In the genomic region with DNA sequence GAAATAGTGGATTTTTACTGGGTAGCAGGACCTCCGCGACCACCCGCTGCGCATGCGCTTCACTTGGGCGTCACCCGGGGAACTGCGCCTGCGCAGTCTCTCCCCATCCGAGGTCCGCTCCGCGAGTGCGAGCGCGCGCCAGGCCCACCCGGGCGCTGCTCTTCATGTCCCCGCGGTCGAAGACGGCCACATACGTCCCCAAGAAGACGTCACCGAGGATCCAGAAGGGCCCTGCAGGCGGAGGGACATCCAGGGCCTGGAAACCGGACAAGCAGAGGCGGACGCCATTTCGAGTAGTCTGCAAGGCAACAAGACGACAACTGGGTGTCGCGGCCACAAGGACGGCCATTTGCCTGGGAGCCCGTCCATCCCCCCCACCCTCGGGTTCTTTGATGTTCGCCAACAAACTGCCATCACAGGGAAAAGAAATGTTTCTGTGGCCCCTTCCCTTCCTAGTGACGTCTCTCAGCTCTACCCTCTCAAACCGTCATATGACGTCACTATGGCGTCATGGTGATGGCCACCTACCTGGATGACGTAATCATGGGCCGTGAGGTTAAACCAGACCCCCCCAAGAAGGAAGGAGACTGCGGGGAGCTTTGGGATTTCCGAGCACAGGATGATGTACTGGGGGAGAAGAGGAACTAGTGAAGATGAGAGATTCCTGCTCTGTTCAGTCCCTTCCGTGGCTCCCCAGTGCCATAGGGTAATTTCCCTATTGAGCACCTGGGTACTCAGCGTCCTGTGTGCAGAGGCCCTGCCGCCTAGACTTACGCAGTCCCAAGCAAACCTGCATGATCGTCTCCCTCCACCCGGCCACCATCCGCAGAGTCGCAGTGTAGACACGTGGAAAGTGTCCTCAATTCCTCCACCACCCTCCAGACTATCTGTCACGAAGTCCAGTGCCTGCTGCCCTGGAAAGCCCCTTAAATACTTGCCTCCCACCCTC, we compare ENCODE assay signal across 8 cellular contexts. TPM values are rescaled to one million over a fixed set of nuclear protein-coding genes. Genes with fewer than 3 reads are reported as not detected.
A peak's percentile ranks its signal among the peaks of the same experiment; 100 is the strongest.
DNase-seq lines count a peak whose midpoint lies in the region; ATAC-seq and TF ChIP-seq lines count a peak whose summit lies in the region.

No MANE protein-coding gene starts in this region.

- DNase-seq in Peyer's patch (peak; percentile 70 to 85 (median 72)), right atrium auricular region (ENCODE audit: low spot score) (no peak), cortex of kidney (lab: John Stamatoyannopoulos, UW) (no peak), NCI-H524 treated with DMSO at 0.1 percent for 48 hours (lab: John Stamatoyannopoulos, UW) (no peak)
- DNase-seq in activated naive CD4-positive, alpha-beta T cell treated with anti-CD3 and anti-CD28 coated beads, Interleukin-2, amount 50 U/mL, for 16 hours = peak; percentile 74
- peak; percentile 60 to 73 for DNase-seq in stimulated activated CD4-positive, alpha-beta T cell treated with anti-CD3 and anti-CD28 coated beads, Interleukin-15, amount 100 ng/mL, for 48 hours (ENCODE audit: low read depth in 2 of 2)

- no peaks in the 10 kb centered on the region for H3K27me3 ChIP-seq in Peyer's patch
- H3K27me3 ChIP-seq in right atrium auricular region = no peaks in the 10 kb centered on the region

- H3K4me3 ChIP-seq in Peyer's patch = peak overlapping the region; percentile 39 to 48 (median 46)
- peak overlapping the region; percentile 28 to 52 for H3K4me3 ChIP-seq in right atrium auricular region

- TF ChIP-seq POLR2A in Peyer's patch (IDR thresholded peaks at IDR 0.05) = peak in 1 of 2 donors; percentile 30

- ATAC-seq in GM19035 (IDR thresholded peaks at IDR 0.05; ENCODE audit: unreplicated experiment) = peak; percentile 39
- no peak for ATAC-seq in HG02981 (IDR thresholded peaks at IDR 0.05; ENCODE audit: unreplicated experiment)

- H3K4me1 ChIP-seq in Peyer's patch (peaks cover 0 to 7% (median 0%) of the 10 kb centered on the region in 4 donors), right atrium auricular region (peaks cover 0 to 8% of the 10 kb centered on the region in 2 donors)

- H3K9me3 ChIP-seq in Peyer's patch (no peaks in the 10 kb centered on the region), right atrium auricular region (no peaks in the 10 kb centered on the region)

- TF ChIP-seq CTCF in Peyer's patch (IDR thresholded peaks at IDR 0.05) = no peak
- TF ChIP-seq CTCF in right atrium auricular region (IDR thresholded peaks at IDR 0.05) = no peak

- no peaks in the 10 kb centered on the region for H3K36me3 ChIP-seq in Peyer's patch
- H3K36me3 ChIP-seq in right atrium auricular region = no peaks in the 10 kb centered on the region

- H3K27ac ChIP-seq in Peyer's patch = peak overlapping the region; percentile 83 to 95 (median 86)
- peak overlapping the region; percentile 86 to 89 for H3K27ac ChIP-seq in right atrium auricular region

RNA-seq across cellular contexts. Expression of a gene that starts 6.7 kb away (rescaled TPM):
- 10 to 100 TPM in 1 of 4 donors, 1 to 10 TPM in 3; 4.9 to 12.4 (median 8.2) TPM for total RNA-seq in Peyer's patch
- total RNA-seq in right atrium auricular region = under 1 TPM in 1 of 2 donors, not detected in 1; 0.31 TPM

RNA-seq across cellular contexts. Expression of a gene that starts 17.5 kb away (rescaled TPM):
- total RNA-seq in Peyer's patch = 100 to 1,000 TPM in 2 of 4 donors, 10 to 100 TPM in 2; 76.7 to 102 (median 98.9) TPM
- 100 to 1,000 TPM in 1 of 2 donors, 10 to 100 TPM in 1; 97.0 to 121 TPM for total RNA-seq in right atrium auricular region

RNA-seq across cellular contexts. Expression of a gene that starts 25.4 kb away (rescaled TPM):
- total RNA-seq in Peyer's patch (10 to 100 TPM; 14.9 to 90.0 (median 27.3) TPM), right atrium auricular region (1 to 10 TPM; 5.9 to 10.0 TPM)

RNA-seq across cellular contexts. Expression of a gene that starts 29.6 kb away (rescaled TPM):
- total RNA-seq in Peyer's patch (1 to 10 TPM in 2 of 4 donors, under 1 TPM in 2; 0.18 to 3.3 (median 1.1) TPM), right atrium auricular region (1 to 10 TPM; 1.4 to 2.0 TPM)

RNA-seq across cellular contexts. Expression of a gene that starts 60.0 kb away (rescaled TPM):
- total RNA-seq in Peyer's patch = 10 to 100 TPM; 20.3 to 62.7 (median 24.4) TPM
- not detected for total RNA-seq in right atrium auricular region

Comparison
In these comparisons a context has a peak if more than half of its experiments do, and no peak if none do; other contexts are left out.
1. DNase-seq: peak in Peyer's patch (3 of 3), activated naive CD4-positive, alpha-beta T cell treated with anti-CD3 and anti-CD28 coated beads, Interleukin-2, amount 50 U/mL, for 16 hours (single experiment) and stimulated activated CD4-positive, alpha-beta T cell treated with anti-CD3 and anti-CD28 coated beads, Interleukin-15, amount 100 ng/mL, for 48 hours (2 of 2); none in right atrium auricular region (single experiment), cortex of kidney (single experiment) and NCI-H524 treated with DMSO at 0.1 percent for 48 hours (single experiment).
2. RNA of a gene that starts 6.7 kb away (total RNA-seq): 4.9 to 12.4 TPM in Peyer's patch; 0.31 TPM in right atrium auricular region; every median in the first group is over 4 times any median in the second.